Comparison of ENCODE assay signal across 12 cellular contexts in genomic region chr20:63636752-63637633, GRCh38. TPM values are rescaled to one million over a fixed set of nuclear protein-coding genes. Genes with fewer than 3 reads are reported as not detected.
A peak's percentile ranks its signal among the peaks of the same experiment; 100 is the strongest.
DNase-seq lines count a peak whose midpoint lies in the region; ATAC-seq and TF ChIP-seq lines count a peak whose summit lies in the region.
"Had no signal": no experiment of that assay in that cellular context is flagged by ENCODE, and none has a peak within 500 bp of the region (broad histone marks: within the 10 kb centered on the region; RNA-seq: fewer than 3 reads in every experiment).

No MANE protein-coding gene starts in this region.

- H3K36me3 ChIP-seq in OCI-LY1 (ENCODE audit: insufficient read depth, low read length) = no peaks in the 10 kb centered on the region
- no peaks in the 10 kb centered on the region for H3K36me3 ChIP-seq in thyroid gland
- H3K36me3 ChIP-seq in heart right ventricle = no peaks in the 10 kb centered on the region
- H3K36me3 ChIP-seq: pancreas had no signal

- H3K27me3 Mint-ChIP-seq in activated naive CD4-positive, alpha-beta T cell treated with anti-CD3 and anti-CD28 coated beads, Interleukin-2, amount 10 ng/mL, durations not matched to agents 7 days and 5 days = no peaks in the 10 kb centered on the region
- no peaks in the 10 kb centered on the region for H3K27me3 Mint-ChIP-seq in effector memory CD8-positive, alpha-beta T cell
- H3K27me3 Mint-ChIP-seq: brain had no signal

- H3K9me3 Mint-ChIP-seq in activated naive CD4-positive, alpha-beta T cell treated with anti-CD3 and anti-CD28 coated beads, Interleukin-2, amount 10 ng/mL, durations not matched to agents 7 days and 5 days = no peaks in the 10 kb centered on the region
- H3K9me3 Mint-ChIP-seq in effector memory CD8-positive, alpha-beta T cell = peaks cover 0 to 2% of the 10 kb centered on the region in 2 donors
- H3K9me3 Mint-ChIP-seq: brain had no signal

- H2AFZ ChIP-seq in OCI-LY1 (ENCODE audit: low read length) = no peak overlapping the region

- no peaks in the 10 kb centered on the region for H4K20me1 ChIP-seq in OCI-LY1 (ENCODE audit: insufficient read depth, low read length)

- H3K9me2 ChIP-seq in OCI-LY1 (ENCODE audit: low read depth, low read length) = no peaks in the 10 kb centered on the region

- H3F3A ChIP-seq in OCI-LY1 (ENCODE audit: insufficient read depth, low read length) = peaks cover 5% of the 10 kb centered on the region; the same call in 1 of the 2 replicates

- CTCF ChIA-PET in activated naive CD4-positive, alpha-beta T cell treated with anti-CD3 and anti-CD28 coated beads, Interleukin-2, amount 10 ng/mL, durations not matched to agents 7 days and 5 days (lab: Charles Lee) = interaction anchor here (1.0 to 1.3 kb wide), 2 partner anchors 10 to 99 kb away, joined by 3 read pairs; partner anchors contain the start of gene GMEB2

- peak overlapping the region; percentile 42; the same call in 1 of the 2 replicates for H3K4me2 ChIP-seq in OCI-LY1 (ENCODE audit: low read length)

- H3K4me1 ChIP-seq in OCI-LY1 (ENCODE audit: insufficient read depth, low read length, severe bottlenecking) (peaks cover 53% of the 10 kb centered on the region), thyroid gland (peaks cover 42 to 59% of the 10 kb centered on the region in 2 donors), heart right ventricle (peaks cover 0 to 64% (median 14%) of the 10 kb centered on the region in 9 donors)
- H3K4me1 ChIP-seq: pancreas had no signal

- H3K4me3 ChIP-seq in OCI-LY1 (ENCODE audit: low read depth, low read length, poor library complexity, severe bottlenecking) (no peak overlapping the region), thyroid gland (replicated peaks in 1 of 3) (no peak overlapping the region), heart right ventricle (no peak overlapping the region)
- H3K4me3 ChIP-seq: pancreas had no signal

- H3K27ac Mint-ChIP-seq in activated naive CD4-positive, alpha-beta T cell treated with anti-CD3 and anti-CD28 coated beads, Interleukin-2, amount 10 ng/mL, durations not matched to agents 7 days and 5 days = peak overlapping the region; percentile 100
- peak overlapping the region; percentile 97 to 100 for H3K27ac Mint-ChIP-seq in effector memory CD8-positive, alpha-beta T cell

- WGBS in thyroid gland, 2 donors = 72 to 77% methylated on average over 16 to 19 of the region's 19 CpGs
- 74 to 77% methylated on average over 19 of the region's 19 CpGs for WGBS in heart right ventricle, 2 donors

- DNase-seq in activated naive CD4-positive, alpha-beta T cell treated with anti-CD3 and anti-CD28 coated beads, Interleukin-2, amount 10 ng/mL, durations not matched to agents 7 days and 5 days = no peak
- no peak for DNase-seq in activated naive CD4-positive, alpha-beta T cell treated with anti-CD3 and anti-CD28 coated beads, Interleukin-2, amount 50 U/mL, for 16 hours
- DNase-seq in effector memory CD8-positive, alpha-beta T cell = no peak
- no peak for DNase-seq in thyroid gland
- no peak for DNase-seq in heart right ventricle
- DNase-seq in cortex of kidney (lab: John Stamatoyannopoulos, UW) = no peak
- DNase-seq: hippocampal formation, pancreas had no signal

- no peaks in the 10 kb centered on the region for H3K27me3 ChIP-seq in OCI-LY1 (ENCODE audit: insufficient read depth, low read length)
- no peaks in the 10 kb centered on the region for H3K27me3 ChIP-seq in thyroid gland
- no peaks in the 10 kb centered on the region for H3K27me3 ChIP-seq in heart right ventricle
- H3K27me3 ChIP-seq: pancreas had no signal

- H3K36me3 Mint-ChIP-seq in activated naive CD4-positive, alpha-beta T cell treated with anti-CD3 and anti-CD28 coated beads, Interleukin-2, amount 10 ng/mL, durations not matched to agents 7 days and 5 days = peaks cover 18% of the 10 kb centered on the region
- peaks cover 41% of the 10 kb centered on the region for H3K36me3 Mint-ChIP-seq in effector memory CD8-positive, alpha-beta T cell (ENCODE audit: insufficient read depth)
- H3K36me3 Mint-ChIP-seq: brain had no signal

- no peak for ATAC-seq in effector memory CD8-positive, alpha-beta T cell (replicated peaks)
- ATAC-seq in HG03469 (IDR thresholded peaks at IDR 0.05; ENCODE audit: unreplicated experiment) = no peak
- no peak for ATAC-seq in heart right ventricle
- ATAC-seq: pancreas had no signal

- H3K4me1 Mint-ChIP-seq in activated naive CD4-positive, alpha-beta T cell treated with anti-CD3 and anti-CD28 coated beads, Interleukin-2, amount 10 ng/mL, durations not matched to agents 7 days and 5 days = peaks cover 60% of the 10 kb centered on the region
- peaks cover 35 to 46% of the 10 kb centered on the region in 2 donors for H3K4me1 Mint-ChIP-seq in effector memory CD8-positive, alpha-beta T cell (ENCODE audit: low read depth in 2 of 2)

- H3K27ac ChIP-seq in OCI-LY1 (ENCODE audit: low read depth, low read length, poor library complexity, severe bottlenecking) (peak overlapping the region; percentile 99), thyroid gland (peak overlapping the region; percentile 85 to 99 (median 95)), heart right ventricle (peak overlapping the region in 2 of 10 donors; percentile 22 to 87)
- H3K27ac ChIP-seq: epithelial cell of prostate, pancreas had no signal

- no peaks in the 10 kb centered on the region for H3K79me2 ChIP-seq in OCI-LY1 (ENCODE audit: insufficient read depth, low read length)

- TF ChIP-seq CTCF in OCI-LY1 (IDR thresholded peaks at IDR 0.05; ENCODE audit: low read length) = no peak
- no peak for TF ChIP-seq CTCF in thyroid gland (IDR thresholded peaks at IDR 0.05)
- TF ChIP-seq CTCF in heart right ventricle (IDR thresholded peaks at IDR 0.05) = no peak

- intact Hi-C loops in thyroid gland (cut with DNase I) = no loop called here
- intact Hi-C loops in heart right ventricle (cut with DNase I) = loop anchor here in 1 of 10 donors (10.0 kb wide), 1 partner anchor 418 kb away; no protein-coding TSS in a partner anchor

- H3K4me3 Mint-ChIP-seq in activated naive CD4-positive, alpha-beta T cell treated with anti-CD3 and anti-CD28 coated beads, Interleukin-2, amount 10 ng/mL, durations not matched to agents 7 days and 5 days = no peak overlapping the region
- H3K4me3 Mint-ChIP-seq in effector memory CD8-positive, alpha-beta T cell = peak overlapping the region; percentile 56 to 92
- H3K4me3 Mint-ChIP-seq: brain had no signal

- peak overlapping the region; percentile 58 for H3K9ac ChIP-seq in OCI-LY1 (ENCODE audit: low read length)

- TF ChIP-seq POLR2A in thyroid gland (IDR thresholded peaks at IDR 0.05) = no peak

- no peaks in the 10 kb centered on the region for H3K9me3 ChIP-seq in OCI-LY1 (ENCODE audit: low read length)
- H3K9me3 ChIP-seq in thyroid gland = no peaks in the 10 kb centered on the region
- H3K9me3 ChIP-seq in heart right ventricle = no peaks in the 10 kb centered on the region
- H3K9me3 ChIP-seq: pancreas had no signal

RNA-seq across cellular contexts. Expression of gene GMEB2, which starts 10.1 kb away (rescaled TPM):
- total RNA-seq in thyroid gland (10 to 100 TPM; 23.1 to 34.9 (median 29.9) TPM), heart right ventricle (1 to 10 TPM; 4.9 to 7.5 (median 5.8) TPM)
- 1 to 10 TPM; 6.0 to 8.2 TPM for polyA plus RNA-seq in heart right ventricle

RNA-seq across cellular contexts. Expression of gene STMN3, which starts 16.2 kb away (rescaled TPM):
- total RNA-seq in thyroid gland (10 to 100 TPM; 53.7 to 84.0 (median 66.1) TPM), heart right ventricle (1 to 10 TPM; 1.7 to 9.9 (median 3.9) TPM)
- 1 to 10 TPM; 9.7 TPM for polyA plus RNA-seq in heart right ventricle

RNA-seq across cellular contexts. Expression of gene RTEL1, which starts 21.1 kb away (rescaled TPM):
- total RNA-seq in thyroid gland = 10 to 100 TPM; 14.1 to 87.4 (median 54.2) TPM
- total RNA-seq in heart right ventricle = 10 to 100 TPM in 5 of 10 donors, 1 to 10 TPM in 5; 6.1 to 14.5 (median 10.3) TPM
- 10 to 100 TPM in 1 of 2 donors, 1 to 10 TPM in 1; 5.3 to 18.8 TPM for polyA plus RNA-seq in heart right ventricle

RNA-seq across cellular contexts. Expression of gene TNFRSF6B, which starts 59.5 kb away (rescaled TPM):
- total RNA-seq in thyroid gland = 10 to 100 TPM in 2 of 4 donors, 1 to 10 TPM in 2; 6.7 to 15.5 (median 10.5) TPM
- 1 to 10 TPM in 4 of 10 donors, under 1 TPM in 6; 0.26 to 5.1 (median 0.57) TPM for total RNA-seq in heart right ventricle
- 10 to 100 TPM; 11.7 to 12.5 TPM for polyA plus RNA-seq in heart right ventricle

Comparison
In these comparisons a context has a peak if more than half of its experiments do, and no peak if none do; other contexts are left out.
1. RNA of gene STMN3, which starts 16.2 kb away (total RNA-seq): 53.7 to 84.0 TPM in thyroid gland; 1.7 to 9.9 TPM in heart right ventricle; every median in the first group is over 4 times any median in the second.